In the genomic region with DNA sequence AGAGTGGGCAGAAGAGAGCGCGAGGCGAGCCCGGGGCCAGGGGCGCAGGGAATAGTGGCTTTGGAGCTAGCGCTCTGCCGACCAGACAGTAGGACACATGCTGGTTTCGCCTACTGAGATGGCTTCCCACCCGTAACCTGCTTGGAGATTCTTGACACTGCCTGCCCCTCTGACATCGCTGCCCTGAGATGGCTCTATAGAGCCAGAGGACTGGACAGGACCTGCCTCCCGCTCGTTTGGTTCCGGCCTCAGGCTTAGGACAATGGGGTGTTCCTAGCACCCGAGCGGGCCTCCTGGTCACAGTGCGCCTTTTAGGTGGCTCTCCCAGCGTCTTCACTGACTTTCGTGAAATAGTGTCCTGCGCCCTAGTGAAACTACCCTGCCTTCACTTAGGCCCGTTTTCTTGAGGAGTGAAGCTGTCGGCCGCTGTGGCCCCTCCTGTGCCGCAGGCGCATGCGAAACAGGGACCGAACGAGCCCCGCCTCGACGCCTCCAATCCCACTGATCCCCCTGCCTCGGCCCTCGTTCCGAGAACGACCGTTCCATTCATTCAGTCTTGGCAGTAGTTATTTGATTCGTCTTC, we compare ENCODE assay signal across 8 cellular contexts. TPM values are rescaled to one million over a fixed set of nuclear protein-coding genes. Genes with fewer than 3 reads are reported as not detected.
DNase-seq lines count a peak whose midpoint lies in the region; ATAC-seq and TF ChIP-seq lines count a peak whose summit lies in the region.

No MANE protein-coding gene starts in this region.

- no peaks in the 10 kb centered on the region for H3K36me3 Mint-ChIP-seq in natural killer cell

- no peaks in the 10 kb centered on the region for H3K36me3 ChIP-seq in uterus

- H3K4me3 ChIP-seq in AG10803 (ENCODE audit: low read length) (peak overlapping the region; percentile 84), uterus (peak overlapping the region; percentile 55 to 64)

- TF ChIP-seq CTCF in AG10803 (conservative IDR thresholded peaks at IDR 0.05; ENCODE audit: low read length) (no peak), natural killer cell (IDR thresholded peaks at IDR 0.05) (no peak), uterus (IDR thresholded peaks at IDR 0.05) (no peak)

- H3K27me3 ChIP-seq in uterus, result no peaks in the 10 kb centered on the region

- H3K9me3 Mint-ChIP-seq in natural killer cell, result no peaks in the 10 kb centered on the region

- H3K4me1 Mint-ChIP-seq in natural killer cell, result peaks cover 25 to 36% of the 10 kb centered on the region in 2 donors

- H3K27ac ChIP-seq in uterus, result peak overlapping the region; percentile 71 to 88

- peaks cover 0 to 7% of the 10 kb centered on the region in 2 donors for H3K27me3 Mint-ChIP-seq in natural killer cell (ENCODE audit: low read depth in 2 of 2)

- TF ChIP-seq POLR2A in uterus (IDR thresholded peaks at IDR 0.05), result no peak

- H3K27ac Mint-ChIP-seq in natural killer cell, result peak overlapping the region; percentile 97

- no peaks in the 10 kb centered on the region for H3K4me1 ChIP-seq in uterus

- H3K4me3 Mint-ChIP-seq in natural killer cell, result peak overlapping the region; percentile 97

- no peaks in the 10 kb centered on the region for H3K9me3 ChIP-seq in uterus

- DNase-seq in AG10803 (ENCODE audit: low read depth) (peak; percentile 12), NAMALWA (ENCODE audit: low spot score) (peak; percentile 24), fibroblast of gingiva (ENCODE audit: low read depth) (peak; percentile 9), natural killer cell (no peak), uterus (peak; percentile 15 to 21)
- peak; percentile 42 to 46 for DNase-seq in activated T-cell treated with anti-CD3 and anti-CD28 coated beads, Interleukin-2, amount 50 U/mL, for 48 hours

- ATAC-seq in GM19438 (IDR thresholded peaks at IDR 0.05; ENCODE audit: low read depth, unreplicated experiment) (peak; percentile 5), natural killer cell (peak in 1 of 3 donors; percentile 3), HG03342 (IDR thresholded peaks at IDR 0.05; ENCODE audit: unreplicated experiment) (no peak)

- intact Hi-C loops in natural killer cell (cut with micrococcal nuclease), result loop anchor here (1.0 to 5.0 kb wide), 4 partner anchors 83 to 254 kb away; partner anchors contain the start of genes IL2RG, NONO, OGT and ZMYM3
- intact Hi-C loops in uterus (cut with DNase I; ENCODE audit: low total_unique reads), result no loop called here

RNA-seq across cellular contexts. Expression of gene TAF1, which starts 0.6 kb away (rescaled TPM):
- total RNA-seq in natural killer cell (10 to 100 TPM; 89.5 to 94.5 (median 94.2) TPM), uterus (100 to 1,000 TPM in 2 of 4 donors, 10 to 100 TPM in 2; 66.5 to 171 (median 102) TPM)
